In the genomic region with DNA sequence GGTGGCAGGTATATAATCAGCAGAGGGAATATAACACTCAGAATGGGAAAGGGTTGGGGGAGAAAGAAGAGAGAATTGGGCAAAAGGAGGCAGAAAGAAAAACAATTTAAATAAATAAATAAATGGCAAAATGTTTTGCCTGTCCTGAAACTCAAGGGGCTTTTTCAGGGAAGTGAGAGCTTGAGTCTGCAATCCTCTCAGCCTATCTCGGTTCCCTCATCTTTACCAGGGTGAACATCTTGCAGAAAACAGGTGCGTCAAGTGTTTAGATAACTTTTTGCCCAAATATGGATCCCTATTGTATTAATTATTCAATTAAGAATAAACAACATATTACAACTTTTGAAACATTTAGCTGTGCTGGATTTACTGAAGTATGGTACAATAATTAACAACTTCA, we compare ENCODE assay signal across 34 cellular contexts.
"Had no signal": no experiment of that assay in that cellular context is flagged by ENCODE, and none has a peak within 500 bp of the region (broad histone marks: within the 10 kb centered on the region; RNA-seq: fewer than 3 reads in every experiment).

No MANE protein-coding gene starts in this region.

- H3K27me3 ChIP-seq: adrenal gland, body of pancreas, brain microvascular endothelial cell, breast epithelium had no signal

- H3K9me3 ChIP-seq: adrenal gland, body of pancreas, breast epithelium had no signal

- DNase-seq: activated B cell treated with CpG ODN at 0.5 μM for 24 hours; activated CD4-positive, alpha-beta memory T cell treated with anti-CD3 and anti-CD28 coated beads for 36 hours; activated CD4-positive, alpha-beta T cell treated with anti-CD3 and anti-CD28 coated beads for 4 hours; activated CD4-positive, alpha-beta T cell treated with anti-CD3 and anti-CD28 coated beads, Interleukin-2, amount 10 ng/mL, durations not matched to agents 24 days and 14 days; activated CD4-positive, alpha-beta T cell treated with anti-CD3 and anti-CD28 coated beads, Interleukin-2, amount 50 U/mL, for 1 hour; activated CD4-positive, alpha-beta T cell treated with anti-CD3 and anti-CD28 coated beads, Interleukin-2, amount 50 U/mL, for 4 hours; activated CD4-positive, CD25-positive, alpha-beta regulatory T cell treated with anti-CD3 and anti-CD28 coated beads, Interleukin-2, amount 50 U/mL, for 72 hours; activated CD8-positive, alpha-beta memory T cell treated with anti-CD3 and anti-CD28 coated beads, Interleukin-2, amount 50 U/mL, for 4 hours; activated CD8-positive, alpha-beta T cell treated with anti-CD3 and anti-CD28 coated beads for 36 hours; activated effector memory CD4-positive, alpha-beta T cell treated with anti-CD3 and anti-CD28 coated beads, Interleukin-2, amount 50 U/mL, for 16 hours; activated gamma-delta T cell treated with Interleukin-2 at 50 U/mL for 16 hours; activated naive CD4-positive, alpha-beta T cell; activated naive CD4-positive, alpha-beta T cell treated with anti-CD3 and anti-CD28 coated beads for 36 hours; activated naive CD4-positive, alpha-beta T cell treated with anti-CD3 and anti-CD28 coated beads, Interleukin-2, amount 50 U/mL, for 16 hours; activated naive CD8-positive, alpha-beta T cell treated with anti-CD3 and anti-CD28 coated beads for 36 hours; activated T-cell treated with anti-CD3 and anti-CD28 coated beads for 4 hours; activated T-cell treated with anti-CD3 and anti-CD28 coated beads, Interleukin-2, amount 50 U/mL, for 1 hour; activated T-cell treated with anti-CD3 and anti-CD28 coated beads, Interleukin-2, amount 50 U/mL, for 4 hours; activated T-cell treated with anti-CD3 and anti-CD28 coated beads, Interleukin-2, amount 50 U/mL, for 72 hours; adrenal gland; amniotic stem cell; aorta; body of pancreas; brain microvascular endothelial cell; central memory CD4-positive, alpha-beta T cell; cerebellar nuclear complex; T-helper 2 cell; T-helper 9 cell had no signal

- H3K4me3 ChIP-seq: adrenal gland, body of pancreas, breast epithelium had no signal

- H3K4me1 ChIP-seq: adrenal gland, body of pancreas, breast epithelium had no signal

- H3K36me3 ChIP-seq: adrenal gland, brain microvascular endothelial cell, breast epithelium had no signal

- H3K27ac ChIP-seq: adrenal gland, body of pancreas, brain microvascular endothelial cell, breast epithelium, VCaP had no signal

- ATAC-seq: activated CD8-positive, alpha-beta T cell treated with anti-CD3 and anti-CD28 coated beads for 36 hours; activated naive CD4-positive, alpha-beta T cell treated with anti-CD3 and anti-CD28 coated beads, Interleukin-2, amount 50 U/mL, for 72 hours; activated T-cell treated with anti-CD3 and anti-CD28 coated beads, Interleukin-2, amount 50 U/mL, for 4 hours; activated T-cell treated with anti-CD3 and anti-CD28 coated beads, Interleukin-2, amount 50 U/mL, for 72 hours; activated T-helper 17 cell treated with anti-CD3 and anti-CD28 coated beads, Interleukin-2, amount 50 U/mL, for 72 hours; body of pancreas had no signal

- FAIRE-seq: astrocyte, TTC549 had no signal
